In genomic region chr2:20015482-20016083, GRCh38 we compare ENCODE assay signal across 8 cellular contexts. TPM values are rescaled to one million over a fixed set of nuclear protein-coding genes. Genes with fewer than 3 reads are reported as not detected.
DNase-seq lines count a peak whose midpoint lies in the region; ATAC-seq and TF ChIP-seq lines count a peak whose summit lies in the region.

No MANE protein-coding gene starts in this region.

- TF ChIP-seq POLR2A in right lobe of liver (IDR thresholded peaks at IDR 0.05) (no peak), lower leg skin (IDR thresholded peaks at IDR 0.05) (no peak)

- no peak overlapping the region for H3K27ac ChIP-seq in right lobe of liver

- POLR2A ChIA-PET in Caco-2 (lab: Charles Lee), result interaction anchor here (0.5 to 1.2 kb wide), 4 partner anchors 27 to 431 kb away, joined by 3 to 7 read pairs (median 3); partner anchors contain the start of genes LAPTM4A and RHOB
- POLR2A ChIA-PET in HEK293T (lab: Yijun Ruan, JAX), result interaction anchor here (0.9 kb wide), 1 partner anchor 37 kb away, joined by 3 read pairs; no protein-coding TSS in a partner anchor

- H3K36me3 ChIP-seq in Caco-2 (ENCODE audit: control insufficient read depth, insufficient read depth, low read length) (no peaks in the 10 kb centered on the region), right lobe of liver (no peaks in the 10 kb centered on the region)

- no TSS peak for BruUV-seq in Caco-2 (replicated peaks; lab: Mats Ljungman, UMichigan)

- H3K27ac Mint-ChIP-seq in Caco-2 (ENCODE audit: unreplicated experiment) (no peak overlapping the region), chondrocyte (ENCODE audit: unreplicated experiment) (no peak overlapping the region)

- H3K27me3 Mint-ChIP-seq in Caco-2 (ENCODE audit: insufficient read depth, unreplicated experiment) (no peaks in the 10 kb centered on the region), chondrocyte (ENCODE audit: low read depth) (no peaks in the 10 kb centered on the region)

- H3K9me3 Mint-ChIP-seq in Caco-2 (ENCODE audit: unreplicated experiment) (peaks cover 19% of the 10 kb centered on the region), chondrocyte (ENCODE audit: low read depth) (peaks cover 12% of the 10 kb centered on the region)

- H3K4me3 Mint-ChIP-seq in Caco-2 (ENCODE audit: unreplicated experiment) (no peak overlapping the region), chondrocyte (ENCODE audit: unreplicated experiment) (no peak overlapping the region)

- H3K4me1 Mint-ChIP-seq in Caco-2 (ENCODE audit: low read depth, unreplicated experiment) (peaks cover 20% of the 10 kb centered on the region), chondrocyte (ENCODE audit: low read depth) (peaks cover 21% of the 10 kb centered on the region)

- TF ChIP-seq CTCF in Caco-2 (IDR thresholded peaks at IDR 0.05; ENCODE audit: insufficient read depth in 1 of 2, low read depth in 1 of 2, low read length in 1 of 2, severe bottlenecking in 1 of 2, unreplicated experiment in 1 of 2) (peak; percentile 54 to 61), chondrocyte (IDR thresholded peaks at IDR 0.05) (peak; percentile 86), right lobe of liver (IDR thresholded peaks at IDR 0.05) (peak; percentile 55 to 68 (median 61)), lower leg skin (IDR thresholded peaks at IDR 0.05) (no peak)

- H3K36me3 Mint-ChIP-seq in Caco-2 (ENCODE audit: insufficient read depth, unreplicated experiment) (peaks cover 4% of the 10 kb centered on the region), chondrocyte (ENCODE audit: low read depth) (no peaks in the 10 kb centered on the region)

- DNase-seq in Caco-2 (peak in 1 of 2 experiments; percentile 64), HEK293T (ENCODE audit: extremely low spot score) (peak; percentile 51), NCI-H526 treated with DMSO at 0.1 percent for 48 hours (lab: John Stamatoyannopoulos, UW) (peak; percentile 5), chondrocyte (ENCODE audit: low spot score) (no peak), right lobe of liver (no peak), posterior vena cava (ENCODE audit: low spot score) (no peak), lower leg skin (ENCODE audit: low spot score in 2 of 2) (no peak)
- DNase-seq in activated T-cell treated with anti-CD3 and anti-CD28 coated beads, Interleukin-2, amount 50 U/mL, for 48 hours, result no peak

- no peaks in the 10 kb centered on the region for H3K9me3 ChIP-seq in Caco-2
- H3K9me3 ChIP-seq in right lobe of liver, result no peaks in the 10 kb centered on the region

- H3K27me3 ChIP-seq in Caco-2 (replicated peaks; ENCODE audit: control insufficient read depth, insufficient read depth, low read length) (no peaks in the 10 kb centered on the region), right lobe of liver (peaks cover 0 to 8% of the 10 kb centered on the region in 2 donors)

- no peak overlapping the region for H3K4me3 ChIP-seq in Caco-2 (ENCODE audit: low read depth, low read length)
- H3K4me3 ChIP-seq in right lobe of liver, result no peak overlapping the region
- no peak overlapping the region for H3K4me3 ChIP-seq in lower leg skin (ENCODE audit: low read depth, poor library complexity, severe bottlenecking)

- intact Hi-C loops in Caco-2 (cut with micrococcal nuclease; ENCODE audit: unreplicated experiment), result loop anchor here (1.0 kb wide), 4 partner anchors 36 to 83 kb away; partner anchors contain the start of gene LAPTM4A
- intact Hi-C loops in right lobe of liver (cut with DNase I), result no loop called here
- intact Hi-C loops in posterior vena cava (cut with DNase I), result loop anchor here in 1 of 2 donors (2.0 kb wide), 1 partner anchor 81 kb away; no protein-coding TSS in a partner anchor
- intact Hi-C loops in lower leg skin (cut with DNase I; ENCODE audit: low total_unique reads), result no loop called here

- H3K4me1 ChIP-seq in Caco-2 (peaks cover 17% of the 10 kb centered on the region), right lobe of liver (peaks cover 0 to 5% (median 0%) of the 10 kb centered on the region in 4 donors)

- CTCF ChIA-PET in Caco-2 (lab: Charles Lee) (interaction anchor here (0.7 to 4.0 kb wide), 16 partner anchors 13 to 216 kb away, joined by 3 to 55 read pairs (median 4); partner anchors contain the start of genes LAPTM4A, SDC1 and WDR35), HEK293T (lab: Yijun Ruan, JAX) (interaction anchor here (0.6 to 1.8 kb wide), 20 partner anchors 12 to 572 kb away, joined by 3 to 10 read pairs (median 4); partner anchors contain the start of gene LAPTM4A)

- WGBS in right lobe of liver (ENCODE audit: insufficient coverage, low coverage, low lambda C conversion rate, missing lambda C conversion rate), result 6% methylated on average over 2 of the region's 2 CpGs
- WGBS in lower leg skin, 2 donors, result 22 to 26% methylated on average over 2 of the region's 2 CpGs

- peak; percentile 78 to 88 (median 78) for ATAC-seq in right lobe of liver

TF ChIP-seq in HEK293T, 16 proteins besides CTCF, POLR2A, EP300 and RAD21:
- TF ChIP-seq PKNOX1 (IDR thresholded peaks at IDR 0.05) (no peak), SUZ12 (IDR thresholded peaks at IDR 0.05) (no peak), BHLHE40 (IDR thresholded peaks at IDR 0.05; ENCODE audit: borderline replicate concordance) (no peak), FOXA1 (IDR thresholded peaks at IDR 0.05) (no peak), TARDBP (IDR thresholded peaks at IDR 0.05) (no peak), CTBP1 (IDR thresholded peaks at IDR 0.05; ENCODE audit: borderline replicate concordance) (no peak), FOXK2 (IDR thresholded peaks at IDR 0.05) (no peak), NFRKB (IDR thresholded peaks at IDR 0.05) (no peak), ARNT (IDR thresholded peaks at IDR 0.05) (no peak), HDGF (IDR thresholded peaks at IDR 0.05; ENCODE audit: borderline replicate concordance) (no peak), LEF1 (IDR thresholded peaks at IDR 0.05; ENCODE audit: borderline replicate concordance) (no peak), SP1 (IDR thresholded peaks at IDR 0.05) (no peak), L3MBTL2 (conservative IDR thresholded peaks at IDR 0.05) (no peak), FOXM1 (IDR thresholded peaks at IDR 0.05; ENCODE audit: borderline replicate concordance) (no peak), ELF4 (IDR thresholded peaks at IDR 0.05) (no peak)

RNA-seq across cellular contexts. Expression of gene MATN3, which starts 3.1 kb away (rescaled TPM):
- total RNA-seq in Caco-2 (2022), result 16.2 and 18.1 TPM in 2 replicates
- 17.0 to 17.7 TPM (median 17.0 TPM) in 3 replicates for total RNA-seq in chondrocyte
- not detected for total RNA-seq in right lobe of liver
- 1 to 10 TPM; 1.2 to 2.3 TPM for total RNA-seq in posterior vena cava
- total RNA-seq in lower leg skin, result 1 to 10 TPM in 1 of 4 donors, under 1 TPM in 3; 0.11 to 1.5 (median 0.60) TPM

RNA-seq across cellular contexts. Expression of gene WDR35, which starts 25.7 kb away (rescaled TPM):
- 7.2 and 8.1 TPM in 2 replicates for total RNA-seq in Caco-2 (2022)
- 4.6 to 9.6 TPM (median 4.9 TPM) in 3 replicates for total RNA-seq in chondrocyte
- total RNA-seq in right lobe of liver, result 1 to 10 TPM; 1.2 to 3.3 (median 2.5) TPM
- 10 to 100 TPM in 1 of 2 donors, 1 to 10 TPM in 1; 9.6 to 10.7 TPM for total RNA-seq in posterior vena cava
- 1 to 10 TPM; 2.5 to 6.8 (median 4.4) TPM for total RNA-seq in lower leg skin

RNA-seq across cellular contexts. Expression of gene LAPTM4A, which starts 35.8 kb away (rescaled TPM):
- 121 and 140 TPM in 2 replicates for total RNA-seq in Caco-2 (2022)
- total RNA-seq in chondrocyte, result 361 to 405 TPM (median 404 TPM) in 3 replicates
- 100 to 1,000 TPM in 4 of 6 experiments, 10 to 100 TPM in 2; 80.0 to 143 (median 126) TPM for total RNA-seq in right lobe of liver
- total RNA-seq in posterior vena cava, result 100 to 1,000 TPM; 199 to 230 TPM
- 100 to 1,000 TPM; 102 to 139 (median 119) TPM for total RNA-seq in lower leg skin

Comparison
In these comparisons a context has a peak if more than half of its experiments do, and no peak if none do; other contexts are left out.
1. DNase-seq: peak in HEK293T (single experiment) and NCI-H526 treated with DMSO at 0.1 percent for 48 hours (single experiment); none in chondrocyte (single experiment), right lobe of liver (0 of 3), activated T-cell treated with anti-CD3 and anti-CD28 coated beads, Interleukin-2, amount 50 U/mL, for 48 hours (0 of 2), posterior vena cava (single experiment) and lower leg skin (0 of 2).
2. CTCF ChIP-seq: peak in Caco-2 (2 of 2), chondrocyte (single experiment) and right lobe of liver (4 of 4); none in lower leg skin (0 of 3).